Comparison of ENCODE assay signal across 1 cellular context in genomic region chr9:131732636-131733340, GRCh38.
TF ChIP-seq lines count a peak whose summit lies in the region.

No MANE protein-coding gene starts in this region.

TF ChIP-seq in IMR-90, 13 proteins besides CTCF, POLR2A, EP300 and RAD21 (continued from another document):
- TF ChIP-seq USF2 (IDR thresholded peaks at IDR 0.05; ENCODE audit: low read depth, low read length) (no peak), CHD1 (IDR thresholded peaks at IDR 0.05; ENCODE audit: low read depth, low read length) (no peak)
